22 cellular contexts compared by ENCODE assay signal in genomic region chr2:161424992-161425391, GRCh38. TPM values are rescaled to one million over a fixed set of nuclear protein-coding genes. Genes with fewer than 3 reads are reported as not detected.
DNase-seq lines count a peak whose midpoint lies in the region; ATAC-seq lines count a peak whose summit lies in the region.
"Had no signal": no experiment of that assay in that cellular context is flagged by ENCODE, and none has a peak within 500 bp of the region (broad histone marks: within the 10 kb centered on the region; RNA-seq: fewer than 3 reads in every experiment).

No MANE protein-coding gene starts in this region.

- no peak overlapping the region for H3K14ac ChIP-seq in mesenchymal stem cell (ENCODE audit: low read length in 2 of 2)

- H4K91ac ChIP-seq in mesenchymal stem cell (ENCODE audit: low read length): no peak overlapping the region

- no peak overlapping the region for H3K27ac Mint-ChIP-seq in activated CD4-positive, alpha-beta T cell treated with anti-CD3 and anti-CD28 coated beads, Interleukin-2, amount 10 ng/mL, durations not matched to agents 7 days and 5 days
- peak overlapping the region in 1 of 2 donors; percentile 60 for H3K27ac Mint-ChIP-seq in T-cell
- no peak overlapping the region for H3K27ac Mint-ChIP-seq in stimulated activated effector memory CD8-positive, alpha-beta T cell treated with anti-CD3 and anti-CD28 coated beads, Interleukin-12 subunit alpha, Interleukin-12 subunit beta, amount 100 ng/mL, for 72 hours
- H3K27ac Mint-ChIP-seq: HFFc6 had no signal

- H3K4me1 ChIP-seq in mesenchymal stem cell (ENCODE audit: control insufficient read depth, insufficient read depth, low read depth, low read length): peaks cover 23% of the 10 kb centered on the region
- H3K4me1 ChIP-seq: testis had no signal

- no peaks in the 10 kb centered on the region for H3K9me3 ChIP-seq in mesenchymal stem cell (ENCODE audit: control insufficient read depth, low read length)
- H3K9me3 ChIP-seq: colonic mucosa, pancreas, testis had no signal

- CTCF ChIA-PET in activated CD4-positive, alpha-beta T cell treated with anti-CD3 and anti-CD28 coated beads, Interleukin-2, amount 10 ng/mL, durations not matched to agents 7 days and 5 days (lab: Charles Lee): interaction anchor here (1.3 kb wide), 1 partner anchor 9 kb away, joined by 6 read pairs; the partner anchor contains the start of gene TBR1
- CTCF ChIA-PET in T-cell (lab: Charles Lee): no interaction called here

- no peak overlapping the region for H3K4ac ChIP-seq in mesenchymal stem cell (ENCODE audit: low read depth in 1 of 2, low read length in 2 of 2)

- DNase-seq in activated CD4-positive, alpha-beta T cell treated with anti-CD3 and anti-CD28 coated beads, Interleukin-2, amount 10 ng/mL, durations not matched to agents 7 days and 5 days: no peak
- no peak for DNase-seq in activated CD4-positive, alpha-beta T cell treated with anti-CD3 and anti-CD28 coated beads for 48 hours
- DNase-seq in T-cell: no peak
- peak; percentile 30 for DNase-seq in left kidney (ENCODE audit: low read depth, low spot score)
- no peak for DNase-seq in stimulated activated effector memory CD8-positive, alpha-beta T cell treated with anti-CD3 and anti-CD28 coated beads, Interleukin-12 subunit alpha, Interleukin-12 subunit beta, amount 100 ng/mL, for 72 hours (ENCODE audit: low spot score in 2 of 2)
- DNase-seq in AG08395 (ENCODE audit: low spot score): no peak
- no peak for DNase-seq in mesenchymal stem cell
- DNase-seq: activated CD4-positive, alpha-beta T cell treated with anti-CD3 and anti-CD28 coated beads for 1 hour; C1 segment of cervical spinal cord; colonic mucosa; foreskin fibroblast; HFFc6; midbrain; NCI-H1436 treated with DMSO at 0.1 percent for 48 hours; NCI-H2171; pancreas; SHP77 treated with DMSO at 0.1 percent for 48 hours; testis had no signal

- peaks cover 3% of the 10 kb centered on the region for H3K36me3 Mint-ChIP-seq in activated CD4-positive, alpha-beta T cell treated with anti-CD3 and anti-CD28 coated beads, Interleukin-2, amount 10 ng/mL, durations not matched to agents 7 days and 5 days (ENCODE audit: low read depth)
- no peaks in the 10 kb centered on the region for H3K36me3 Mint-ChIP-seq in T-cell
- H3K36me3 Mint-ChIP-seq in stimulated activated effector memory CD8-positive, alpha-beta T cell treated with anti-CD3 and anti-CD28 coated beads, Interleukin-12 subunit alpha, Interleukin-12 subunit beta, amount 100 ng/mL, for 72 hours: peaks cover 12% of the 10 kb centered on the region

- no peak overlapping the region for H3K27ac ChIP-seq in mesenchymal stem cell (ENCODE audit: low read length, poor library complexity, severe bottlenecking)
- H3K27ac ChIP-seq: colonic mucosa, pancreas, testis had no signal

- H2BK120ac ChIP-seq in mesenchymal stem cell (ENCODE audit: low read depth, low read length): no peak overlapping the region

- H3K27me3 ChIP-seq in mesenchymal stem cell (ENCODE audit: control insufficient read depth in 1 of 2, insufficient read depth in 1 of 2, low read length in 2 of 2): peaks cover 81 to 98% of the 10 kb centered on the region in 2 experiments
- H3K27me3 ChIP-seq: testis had no signal

- no peak overlapping the region for H2BK12ac ChIP-seq in mesenchymal stem cell (ENCODE audit: low read length in 2 of 2)

- no peak overlapping the region for H4K8ac ChIP-seq in mesenchymal stem cell (ENCODE audit: low read length)

- POLR2A ChIA-PET in activated CD4-positive, alpha-beta T cell treated with anti-CD3 and anti-CD28 coated beads, Interleukin-2, amount 10 ng/mL, durations not matched to agents 7 days and 5 days (lab: Charles Lee): no interaction called here
- POLR2A ChIA-PET in T-cell (lab: Charles Lee): no interaction called here

- no peak overlapping the region for H3K9ac ChIP-seq in mesenchymal stem cell (ENCODE audit: low read length)

- no peak overlapping the region for H3K4me2 ChIP-seq in mesenchymal stem cell (ENCODE audit: low read length, poor library complexity, severe bottlenecking)

- H3K4me3 ChIP-seq in mesenchymal stem cell (ENCODE audit: insufficient read depth in 1 of 2, low read depth in 1 of 2, low read length in 2 of 2): no peak overlapping the region
- H3K4me3 ChIP-seq: colonic mucosa, pancreas had no signal

- peak overlapping the region; percentile 68 for H3K4me3 Mint-ChIP-seq in activated CD4-positive, alpha-beta T cell treated with anti-CD3 and anti-CD28 coated beads, Interleukin-2, amount 10 ng/mL, durations not matched to agents 7 days and 5 days
- H3K4me3 Mint-ChIP-seq in T-cell: peak overlapping the region in 2 of 3 donors; percentile 62 to 77
- H3K4me3 Mint-ChIP-seq in stimulated activated effector memory CD8-positive, alpha-beta T cell treated with anti-CD3 and anti-CD28 coated beads, Interleukin-12 subunit alpha, Interleukin-12 subunit beta, amount 100 ng/mL, for 72 hours: peak overlapping the region; percentile 61
- H3K4me3 Mint-ChIP-seq: HFFc6 had no signal

- no peak overlapping the region for H2AK5ac ChIP-seq in mesenchymal stem cell (ENCODE audit: low read length, severe bottlenecking)

- H2AFZ ChIP-seq in mesenchymal stem cell (ENCODE audit: low read depth, low read length): no peak overlapping the region

- WGBS in mesenchymal stem cell: 55% methylated on average over 2 of the region's 2 CpGs

- H3K9me3 Mint-ChIP-seq in activated CD4-positive, alpha-beta T cell treated with anti-CD3 and anti-CD28 coated beads, Interleukin-2, amount 10 ng/mL, durations not matched to agents 7 days and 5 days: peaks cover 2% of the 10 kb centered on the region
- no peaks in the 10 kb centered on the region for H3K9me3 Mint-ChIP-seq in T-cell
- H3K9me3 Mint-ChIP-seq in stimulated activated effector memory CD8-positive, alpha-beta T cell treated with anti-CD3 and anti-CD28 coated beads, Interleukin-12 subunit alpha, Interleukin-12 subunit beta, amount 100 ng/mL, for 72 hours: no peaks in the 10 kb centered on the region

- no peak for ATAC-seq in T-cell (replicated peaks in 1 of 4)
- ATAC-seq in stimulated activated effector memory CD8-positive, alpha-beta T cell treated with anti-CD3 and anti-CD28 coated beads, Interleukin-12 subunit alpha, Interleukin-12 subunit beta, amount 100 ng/mL, for 72 hours: no peak
- ATAC-seq in activated CD4-positive, CD25-positive, alpha-beta regulatory T cell treated with anti-CD3 and anti-CD28 coated beads, Interleukin-2, amount 50 U/mL, for 24 hours: no peak
- ATAC-seq: pancreas had no signal

- H3K23ac ChIP-seq in mesenchymal stem cell (ENCODE audit: low read length in 2 of 2): no peak overlapping the region

- H3K79me1 ChIP-seq in mesenchymal stem cell (replicated peaks; ENCODE audit: low read length, poor library complexity, severe bottlenecking): no peaks in the 10 kb centered on the region

- H2BK5ac ChIP-seq in mesenchymal stem cell (ENCODE audit: low read depth, low read length, poor library complexity, severe bottlenecking): no peak overlapping the region

- peaks cover 85% of the 10 kb centered on the region for H3K27me3 Mint-ChIP-seq in activated CD4-positive, alpha-beta T cell treated with anti-CD3 and anti-CD28 coated beads, Interleukin-2, amount 10 ng/mL, durations not matched to agents 7 days and 5 days
- peaks cover 78 to 83% of the 10 kb centered on the region in 2 donors for H3K27me3 Mint-ChIP-seq in T-cell

- no peak overlapping the region for H2BK15ac ChIP-seq in mesenchymal stem cell (ENCODE audit: low read depth, poor library complexity, severe bottlenecking)

- H3K18ac ChIP-seq in mesenchymal stem cell (ENCODE audit: low read depth in 1 of 2, low read length in 2 of 2): no peak overlapping the region

- H3K36me3 ChIP-seq in mesenchymal stem cell (ENCODE audit: control insufficient read depth in 1 of 2, insufficient read depth in 2 of 2, low read depth in 1 of 2, low read length in 2 of 2): no peaks in the 10 kb centered on the region
- H3K36me3 ChIP-seq: colonic mucosa, pancreas had no signal

- H3K4me1 Mint-ChIP-seq in activated CD4-positive, alpha-beta T cell treated with anti-CD3 and anti-CD28 coated beads, Interleukin-2, amount 10 ng/mL, durations not matched to agents 7 days and 5 days: peaks cover 28% of the 10 kb centered on the region
- peaks cover 31 to 41% (median 37%) of the 10 kb centered on the region in 3 donors for H3K4me1 Mint-ChIP-seq in T-cell
- peaks cover 28% of the 10 kb centered on the region for H3K4me1 Mint-ChIP-seq in stimulated activated effector memory CD8-positive, alpha-beta T cell treated with anti-CD3 and anti-CD28 coated beads, Interleukin-12 subunit alpha, Interleukin-12 subunit beta, amount 100 ng/mL, for 72 hours

RNA-seq across cellular contexts. Expression of gene TBR1, which starts 8.9 kb away (rescaled TPM):
- total RNA-seq in activated CD4-positive, alpha-beta T cell treated with anti-CD3 and anti-CD28 coated beads, Interleukin-2, amount 10 ng/mL, durations not matched to agents 7 days and 5 days: not detected
- not detected for total RNA-seq in T-cell
- 0.01 TPM for polyA plus RNA-seq in mesenchymal stem cell (2013, experiment 1 of 2)
- polyA plus RNA-seq in mesenchymal stem cell (2013, experiment 2 of 2): 0.01 TPM
- total RNA-seq: A172, colonic mucosa, HT-29, pancreas, skeletal muscle tissue had no signal
